Comparison of ENCODE assay signal across 10 cellular contexts in genomic region chr20:17875106-17875980, GRCh38.
DNase-seq lines count a peak whose midpoint lies in the region; ATAC-seq, FAIRE-seq and TF ChIP-seq lines count a peak whose summit lies in the region.
"Had no signal": no experiment of that assay in that cellular context is flagged by ENCODE, and none has a peak within 500 bp of the region (broad histone marks: within the 10 kb centered on the region; RNA-seq: fewer than 3 reads in every experiment).

No MANE protein-coding gene starts in this region.

- H3K9me3 ChIP-seq in kidney (ENCODE audit: control insufficient read depth in 1 of 2, low read length in 2 of 2) (no peaks in the 10 kb centered on the region), small intestine (ENCODE audit: control insufficient read depth, low read depth) (no peaks in the 10 kb centered on the region)

- H3K36me3 ChIP-seq in GM23338 (ENCODE audit: insufficient read depth) (no peaks in the 10 kb centered on the region), kidney (ENCODE audit: control insufficient read depth in 1 of 2, insufficient read depth in 2 of 2, low read length in 2 of 2) (no peaks in the 10 kb centered on the region), small intestine (ENCODE audit: control insufficient read depth in 2 of 2, insufficient read depth in 2 of 2, low read length in 2 of 2) (no peaks in the 10 kb centered on the region)

- TF ChIP-seq CTCF in GM23338 (conservative IDR thresholded peaks at IDR 0.05; ENCODE audit: low read depth in 2 of 2) (no peak), kidney (IDR thresholded peaks at IDR 0.05; ENCODE audit: borderline replicate concordance, extremely low read depth, insufficient read depth) (no peak)

- H3K4me1 ChIP-seq in GM23338 (ENCODE audit: insufficient read depth) (peaks cover 40% of the 10 kb centered on the region), kidney (ENCODE audit: control insufficient read depth in 1 of 2, insufficient read depth in 1 of 2, low read depth in 1 of 2, low read length in 2 of 2) (peaks cover 23 to 25% of the 10 kb centered on the region in 2 donors), small intestine (ENCODE audit: control insufficient read depth in 2 of 2, insufficient read depth in 1 of 2, low read depth in 1 of 2, low read length in 1 of 2) (peaks cover 14 to 18% of the 10 kb centered on the region in 2 donors)

- H3K36me3 Mint-ChIP-seq in GM23338 (ENCODE audit: low read depth): no peaks in the 10 kb centered on the region

- H3K4me2 ChIP-seq in GM23338: peak overlapping the region; percentile 60; the same call in 1 of the 2 replicates

- no peaks in the 10 kb centered on the region for H4K20me1 ChIP-seq in GM23338 (replicated peaks; ENCODE audit: insufficient read depth)

- H3K9me3 Mint-ChIP-seq in GM23338: no peaks in the 10 kb centered on the region

- H3F3A ChIP-seq in GM23338 (replicated peaks; ENCODE audit: low read depth): no peaks in the 10 kb centered on the region; the same call in 1 of the 2 replicates

- FAIRE-seq in kidney (lab: Jason Lieb, UNC) (no peak), small intestine (lab: Jason Lieb, UNC) (no peak)
- FAIRE-seq: GM12878 had no signal

- WGBS in small intestine, 3 donors: 10 to 43% (median 25%) methylated on average over 15 of the region's 15 CpGs

- no peak overlapping the region; the same call in 1 of the 2 replicates for H3K27ac Mint-ChIP-seq in GM23338

- no peak overlapping the region for H3K27ac ChIP-seq in GM23338 (ENCODE audit: low read depth)
- H3K27ac ChIP-seq in kidney (ENCODE audit: low read depth in 2 of 2, low read length in 2 of 2): peak overlapping the region; percentile 38 to 77
- H3K27ac ChIP-seq in small intestine (ENCODE audit: low read depth in 1 of 2, low read length in 1 of 2): peak overlapping the region; percentile 87 to 90

- H3K4me3 ChIP-seq in GM23338 (no peak overlapping the region), kidney (ENCODE audit: low read length in 2 of 2) (no peak overlapping the region), small intestine (ENCODE audit: low read depth in 1 of 2, low read length in 2 of 2) (no peak overlapping the region)
- H3K4me3 ChIP-seq: GM12878 had no signal

- no peaks in the 10 kb centered on the region for H3K9me2 ChIP-seq in GM23338 (ENCODE audit: insufficient read depth)

- peaks cover 55% of the 10 kb centered on the region for H3K4me1 Mint-ChIP-seq in GM23338

- peak overlapping the region in 1 of 2 donors; percentile 44 for H3K9ac ChIP-seq in kidney (ENCODE audit: low read length in 2 of 2)

- no peak overlapping the region; the same call in 2 of the 3 replicates for H3K4me3 Mint-ChIP-seq in GM23338

- peaks cover 4% of the 10 kb centered on the region for H3K27me3 Mint-ChIP-seq in GM23338 (ENCODE audit: insufficient read depth, low read depth, poor library complexity)

- H2AFZ ChIP-seq in GM23338: peak overlapping the region; percentile 85

- H3K79me2 ChIP-seq in GM23338 (replicated peaks; ENCODE audit: insufficient read depth): no peaks in the 10 kb centered on the region

- no peak for DNase-seq in GM23338 (ENCODE audit: low spot score)
- DNase-seq in astrocyte of the hippocampus (ENCODE audit: low read depth, low spot score): peak; percentile 93
- peak; percentile 92 for DNase-seq in kidney
- peak; percentile 98 for DNase-seq in small intestine
- DNase-seq in effector CD4-positive, alpha-beta T cell: no peak
- DNase-seq: SIG-M5 had no signal

- H3K27me3 ChIP-seq in GM23338 (ENCODE audit: insufficient read depth) (no peaks in the 10 kb centered on the region), small intestine (ENCODE audit: control insufficient read depth in 2 of 2, insufficient read depth in 2 of 2, low read length in 2 of 2) (no peaks in the 10 kb centered on the region)

- intact Hi-C loops in kidney (cut with DNase I): no loop called here

- ATAC-seq in GM23338: no peak
- ATAC-seq in HG03280 (IDR thresholded peaks at IDR 0.05; ENCODE audit: unreplicated experiment): no peak
- ATAC-seq in GM18907 (IDR thresholded peaks at IDR 0.05; ENCODE audit: unreplicated experiment): no peak
- ATAC-seq in GM21619 (IDR thresholded peaks at IDR 0.05; ENCODE audit: unreplicated experiment): no peak
- ATAC-seq: GM12878 had no signal

TF ChIP-seq in GM23338, 12 proteins besides CTCF, POLR2A, EP300 and RAD21:
- TF ChIP-seq JUNB (IDR thresholded peaks at IDR 0.05; ENCODE audit: unreplicated experiment) (no peak), POLR2AphosphoS5 (IDR thresholded peaks at IDR 0.05; ENCODE audit: low read depth) (no peak), ETS1 (IDR thresholded peaks at IDR 0.05) (no peak), EZH2phosphoT487 (IDR thresholded peaks at IDR 0.05; ENCODE audit: unreplicated experiment) (no peak)

Comparison
In these comparisons a context has a peak if more than half of its experiments do, and no peak if none do; other contexts are left out.
1. DNase-seq: peak in astrocyte of the hippocampus (single experiment), kidney (single experiment) and small intestine (single experiment); none in GM23338 (single experiment) and effector CD4-positive, alpha-beta T cell (single experiment).